In the genomic region with DNA sequence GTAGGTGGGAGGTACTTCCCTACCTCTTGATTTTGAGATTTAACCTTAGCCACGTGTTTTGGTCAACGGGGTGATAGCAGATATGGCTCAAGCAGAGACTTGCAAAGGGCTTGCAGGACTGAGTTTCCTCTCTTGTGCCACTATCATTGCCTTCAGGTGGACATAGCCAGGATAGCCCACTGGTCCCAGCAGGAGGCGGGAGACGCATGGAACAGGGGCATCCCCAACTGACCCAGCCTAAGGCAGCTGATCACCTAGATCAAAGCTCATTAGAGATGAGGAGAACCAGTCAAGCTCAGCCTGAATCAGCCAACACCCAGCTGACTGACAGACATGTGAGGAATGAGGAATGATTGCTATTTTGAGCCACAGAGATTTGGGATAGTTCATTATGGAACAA, we compare ENCODE assay signal across 26 cellular contexts.
"Had no signal": no experiment of that assay in that cellular context is flagged by ENCODE, and none has a peak within 500 bp of the region (broad histone marks: within the 10 kb centered on the region; RNA-seq: fewer than 3 reads in every experiment).

No MANE protein-coding gene starts in this region.

- H3K36me3 ChIP-seq: colonic mucosa, esophagus squamous epithelium, heart right ventricle, prostate gland, right atrium auricular region, sigmoid colon, suprapubic skin, transverse colon, vagina had no signal

- H3K27me3 Mint-ChIP-seq: stimulated activated naive CD8-positive, alpha-beta T cell treated with anti-CD3 and anti-CD28 coated beads, Interleukin-15, amount 100 ng/mL, for 72 hours had no signal

- H3K36me3 Mint-ChIP-seq: stimulated activated naive B cell treated with anti-CD40 and anti-IgM and Interleukin-4, amounts not matched to agents 10 μg/mL and 1 μg/mL and 100 μg/mL, for 72 hours had no signal

- H3K27ac Mint-ChIP-seq: dendritic cell treated with granulocyte-macrophage colony-stimulating factor and Interleukin-4, amounts not matched to agents 40 ng/mL and 50 ng/mL, for 4 days; naive thymus-derived CD4-positive, alpha-beta T cell; nephron; neural progenitor cell; stimulated activated naive B cell treated with anti-CD40 and anti-IgM and Interleukin-4, amounts not matched to agents 10 μg/mL and 1 μg/mL and 100 μg/mL, for 72 hours; stimulated activated naive CD8-positive, alpha-beta T cell treated with anti-CD3 and anti-CD28 coated beads, Interleukin-15, amount 100 ng/mL, for 72 hours had no signal

- H3K27me3 ChIP-seq: colonic mucosa, esophagus squamous epithelium, heart right ventricle, neural progenitor cell, right atrium auricular region, sigmoid colon, suprapubic skin, transverse colon, vagina had no signal

- DNase-seq: colonic mucosa; effector CD8-positive, alpha-beta T cell; erythroblast; esophagus squamous epithelium; foreskin melanocyte; glutamatergic neuron; heart right ventricle; hippocampal formation; mesenchymal stem cell; midbrain; naive thymus-derived CD4-positive, alpha-beta T cell; sigmoid colon; stimulated activated CD4-positive, alpha-beta T cell treated with anti-CD3 and anti-CD28 coated beads, Interleukin-15, amount 100 ng/mL, for 24 hours; stimulated activated CD4-positive, alpha-beta T cell treated with anti-CD3 and anti-CD28 coated beads, Interleukin-2, amount 100 ng/mL, for 48 hours; stimulated activated naive B cell treated with anti-CD40 and anti-IgM and Interleukin-4, amounts not matched to agents 10 μg/mL and 1 μg/mL and 100 μg/mL, for 72 hours; stimulated activated naive CD8-positive, alpha-beta T cell treated with anti-CD3 and anti-CD28 coated beads, Interleukin-15, amount 100 ng/mL, for 72 hours; transverse colon had no signal

- H3K9ac ChIP-seq: neural progenitor cell had no signal

- ATAC-seq: heart right ventricle; left lobe of liver; naive thymus-derived CD4-positive, alpha-beta T cell; stimulated activated naive B cell treated with anti-CD40 and anti-IgM and Interleukin-4, amounts not matched to agents 10 μg/mL and 1 μg/mL and 100 μg/mL, for 72 hours; stimulated activated naive CD8-positive, alpha-beta T cell treated with anti-CD3 and anti-CD28 coated beads, Interleukin-15, amount 100 ng/mL, for 72 hours had no signal

- H3K4me3 Mint-ChIP-seq: dendritic cell treated with granulocyte-macrophage colony-stimulating factor and Interleukin-4, amounts not matched to agents 40 ng/mL and 50 ng/mL, for 4 days; naive thymus-derived CD4-positive, alpha-beta T cell; nephron; neural progenitor cell; stimulated activated naive B cell treated with anti-CD40 and anti-IgM and Interleukin-4, amounts not matched to agents 10 μg/mL and 1 μg/mL and 100 μg/mL, for 72 hours; stimulated activated naive CD8-positive, alpha-beta T cell treated with anti-CD3 and anti-CD28 coated beads, Interleukin-15, amount 100 ng/mL, for 72 hours had no signal

- H3K4me3 ChIP-seq: colonic mucosa, esophagus squamous epithelium, heart right ventricle, neural progenitor cell, prostate gland, right atrium auricular region, sigmoid colon, skin epidermis, suprapubic skin, transverse colon, vagina had no signal

- H2AFZ ChIP-seq: neural progenitor cell had no signal

- H3K9me3 ChIP-seq: colonic mucosa, prostate gland, suprapubic skin, vagina had no signal

- H3K27ac ChIP-seq: colonic mucosa, esophagus squamous epithelium, heart right ventricle, neural progenitor cell, prostate gland, right atrium auricular region, sigmoid colon, skin epidermis, suprapubic skin, transverse colon, vagina had no signal

- H3K4me1 Mint-ChIP-seq: nephron; stimulated activated naive CD8-positive, alpha-beta T cell treated with anti-CD3 and anti-CD28 coated beads, Interleukin-15, amount 100 ng/mL, for 72 hours had no signal

- H3K4me2 ChIP-seq: neural progenitor cell had no signal

- H3K4me1 ChIP-seq: colonic mucosa, neural progenitor cell, prostate gland, right atrium auricular region, sigmoid colon, transverse colon had no signal
